In genomic region chr5:82594097-82594496, GRCh38 we compare ENCODE assay signal across 27 cellular contexts.
A peak's percentile ranks its signal among the peaks of the same experiment; 100 is the strongest.
DNase-seq lines count a peak whose midpoint lies in the region; ATAC-seq and TF ChIP-seq lines count a peak whose summit lies in the region.
"Had no signal": no experiment of that assay in that cellular context is flagged by ENCODE, and none has a peak within 500 bp of the region (broad histone marks: within the 10 kb centered on the region; RNA-seq: fewer than 3 reads in every experiment).

No MANE protein-coding gene starts in this region.

- H3K27me3 ChIP-seq in GM23248 (replicated peaks; ENCODE audit: insufficient read depth) (peaks cover 2% of the 10 kb centered on the region; the same call in 1 of the 2 replicates), fibroblast of lung (ENCODE audit: control insufficient read depth, insufficient read depth, low read length) (no peaks in the 10 kb centered on the region), liver (ENCODE audit: control insufficient read depth in 4 of 4, insufficient read depth in 4 of 4, low read length in 3 of 4) (no peaks in the 10 kb centered on the region)
- H3K27me3 ChIP-seq: body of pancreas, spleen had no signal

- POLR2A ChIA-PET in activated CD8-positive, alpha-beta T cell treated with anti-CD3 and anti-CD28 coated beads, Interleukin-2, amount 10 ng/mL, durations not matched to agents 7 days and 5 days (lab: Charles Lee), result no interaction called here

- peak; percentile 34 for TF ChIP-seq RAD21 in liver (IDR thresholded peaks at IDR 0.05)

- 39 to 50% methylated on average over 1 of the region's 1 CpG for WGBS in GM23248 (ENCODE audit: low coverage in 1 of 2, low lambda C conversion rate in 2 of 2, missing lambda C conversion rate in 2 of 2), 2 experiments
- 26% methylated on average over 1 of the region's 1 CpG for WGBS in liver

- in situ Hi-C loops in GM23248 (cut with MboI) (no loop called here), GM13977 (cut with MboI; ENCODE audit: low pct_unique_long_range_greater_than_20kb, low sequenced_read_pairs, unreplicated experiment) (no loop called here)

- ATAC-seq in HG03342 (IDR thresholded peaks at IDR 0.05; ENCODE audit: unreplicated experiment), result no peak
- no peak for ATAC-seq in activated CD8-positive, alpha-beta T cell treated with anti-CD3 and anti-CD28 coated beads, Interleukin-2, amount 10 ng/mL, durations not matched to agents 7 days and 5 days
- ATAC-seq: body of pancreas; GM23338; natural killer cell; SK-N-SH treated with all-trans-retinoic acid at 6 μM for 48 hours; stimulated activated naive CD8-positive, alpha-beta T cell treated with anti-CD3 and anti-CD28 coated beads, Interleukin-15, amount 100 ng/mL, for 72 hours had no signal

- DNase-seq in GM23248 (peak; percentile 32), amniotic epithelial cell (ENCODE audit: low read depth) (peak; percentile 44), fibroblast of lung (ENCODE audit: low read depth in 2 of 2) (peak; percentile 17 to 67), GM13977 (ENCODE audit: low spot score) (no peak), NCI-H2227 (lab: John Stamatoyannopoulos, UW; ENCODE audit: unreplicated experiment) (no peak)
- DNase-seq in activated CD8-positive, alpha-beta T cell treated with anti-CD3 and anti-CD28 coated beads, Interleukin-2, amount 10 ng/mL, durations not matched to agents 7 days and 5 days, result no peak
- DNase-seq: activated CD4-positive, alpha-beta T cell treated with anti-CD3 and anti-CD28 coated beads, Interleukin-2, amount 50 U/mL, for 4 hours; activated gamma-delta T cell treated with Interleukin-2 at 50 U/mL for 16 hours; activated T-cell treated with anti-CD3 and anti-CD28 coated beads, Interleukin-2, amount 50 U/mL, for 48 hours; body of pancreas; DMS79 treated with DMSO at 0.1 percent for 48 hours; GDM1; natural killer cell; NCI-H1092 treated with DMSO at 0.1 percent for 48 hours; NCI-H187; NCI-H2171; NCI-H524 treated with DMSO at 0.1 percent for 48 hours; retina; spleen; stimulated activated naive CD8-positive, alpha-beta T cell treated with anti-CD3 and anti-CD28 coated beads, Interleukin-15, amount 100 ng/mL, for 72 hours had no signal

- H2AFZ ChIP-seq in GM23248, result no peak overlapping the region
- no peak overlapping the region for H2AFZ ChIP-seq in fibroblast of lung (ENCODE audit: low read length)
- H2AFZ ChIP-seq: GM23338 had no signal

- H3K4me1 ChIP-seq in GM23248 (ENCODE audit: insufficient read depth), result no peaks in the 10 kb centered on the region; the same call in 1 of the 2 replicates
- H3K4me1 ChIP-seq in fibroblast of lung (ENCODE audit: control insufficient read depth, extremely low read depth, insufficient read depth, low read length), result no peaks in the 10 kb centered on the region
- peaks cover 0 to 12% (median 9%) of the 10 kb centered on the region in 4 donors for H3K4me1 ChIP-seq in liver (ENCODE audit: control insufficient read depth in 4 of 4, insufficient read depth in 4 of 4, low read length in 3 of 4)
- H3K4me1 ChIP-seq: spleen had no signal

- H3K4me3 Mint-ChIP-seq in activated CD8-positive, alpha-beta T cell treated with anti-CD3 and anti-CD28 coated beads, Interleukin-2, amount 10 ng/mL, durations not matched to agents 7 days and 5 days, result no peak overlapping the region
- H3K4me3 Mint-ChIP-seq: CD14-positive monocyte; GM23338; natural killer cell; stimulated activated naive CD8-positive, alpha-beta T cell treated with anti-CD3 and anti-CD28 coated beads, Interleukin-15, amount 100 ng/mL, for 72 hours; T-helper 1 cell treated with Interleukin-12 subunit alpha and Interleukin-12 subunit beta and Interleukin-4 antibody, amounts not matched to agents 30 μg/mL and 1 μg/mL, for 36 hours had no signal

- H3K27ac Mint-ChIP-seq in activated CD8-positive, alpha-beta T cell treated with anti-CD3 and anti-CD28 coated beads, Interleukin-2, amount 10 ng/mL, durations not matched to agents 7 days and 5 days, result no peak overlapping the region
- H3K27ac Mint-ChIP-seq: CD14-positive monocyte; GM23338; natural killer cell; stimulated activated naive CD8-positive, alpha-beta T cell treated with anti-CD3 and anti-CD28 coated beads, Interleukin-15, amount 100 ng/mL, for 72 hours; T-helper 1 cell treated with Interleukin-12 subunit alpha and Interleukin-12 subunit beta and Interleukin-4 antibody, amounts not matched to agents 30 μg/mL and 1 μg/mL, for 36 hours had no signal

- H3K36me3 Mint-ChIP-seq in activated CD8-positive, alpha-beta T cell treated with anti-CD3 and anti-CD28 coated beads, Interleukin-2, amount 10 ng/mL, durations not matched to agents 7 days and 5 days (ENCODE audit: low read depth), result no peaks in the 10 kb centered on the region
- H3K36me3 Mint-ChIP-seq: CD14-positive monocyte, natural killer cell had no signal

- H3K4me1 Mint-ChIP-seq in activated CD8-positive, alpha-beta T cell treated with anti-CD3 and anti-CD28 coated beads, Interleukin-2, amount 10 ng/mL, durations not matched to agents 7 days and 5 days (ENCODE audit: low read depth), result no peaks in the 10 kb centered on the region
- H3K4me1 Mint-ChIP-seq: CD14-positive monocyte; natural killer cell; stimulated activated naive CD8-positive, alpha-beta T cell treated with anti-CD3 and anti-CD28 coated beads, Interleukin-15, amount 100 ng/mL, for 72 hours had no signal

- no peak for TF ChIP-seq CTCF in fibroblast of lung (conservative IDR thresholded peaks at IDR 0.05 in 1 of 2, IDR thresholded peaks at IDR 0.05 in 1 of 2; ENCODE audit: low read depth in 1 of 2, low read length in 2 of 2)
- TF ChIP-seq CTCF in liver (IDR thresholded peaks at IDR 0.05; ENCODE audit: low read depth, low read length, missing input control), result no peak
- TF ChIP-seq CTCF in GM13977 (IDR thresholded peaks at IDR 0.05; ENCODE audit: extremely low read depth, insufficient read depth, missing control alignments), result no peak

- H3K4me3 ChIP-seq in GM23248, result no peak overlapping the region
- no peak overlapping the region for H3K4me3 ChIP-seq in fibroblast of lung (replicated peaks in 1 of 4; ENCODE audit: control extremely low read depth in 1 of 4, insufficient read depth in 1 of 4, low read depth in 3 of 4, low read length in 4 of 4)
- H3K4me3 ChIP-seq in liver (ENCODE audit: low read depth in 1 of 3, low read length in 3 of 3), result no peak overlapping the region
- H3K4me3 ChIP-seq: body of pancreas, GM23338, spleen, thoracic aorta had no signal

- H3K36me3 ChIP-seq in GM23248 (ENCODE audit: low read depth), result no peaks in the 10 kb centered on the region
- no peaks in the 10 kb centered on the region for H3K36me3 ChIP-seq in fibroblast of lung (ENCODE audit: control insufficient read depth, insufficient read depth, low read length)
- H3K36me3 ChIP-seq in liver (ENCODE audit: control insufficient read depth in 4 of 4, insufficient read depth in 3 of 4, low read depth in 1 of 4, low read length in 3 of 4), result no peaks in the 10 kb centered on the region
- H3K36me3 ChIP-seq: spleen, thoracic aorta had no signal

- H3K9me3 ChIP-seq in GM23248 (ENCODE audit: low read depth) (no peaks in the 10 kb centered on the region), fibroblast of lung (ENCODE audit: control insufficient read depth, insufficient read depth, low read depth, low read length) (no peaks in the 10 kb centered on the region), liver (ENCODE audit: control insufficient read depth in 4 of 4, low read length in 3 of 4) (no peaks in the 10 kb centered on the region)
- H3K9me3 ChIP-seq: body of pancreas, thoracic aorta had no signal

- no peaks in the 10 kb centered on the region for H3K9me2 ChIP-seq in GM23248 (ENCODE audit: insufficient read depth)

- H3K27ac ChIP-seq in GM23248 (no peak overlapping the region), fibroblast of lung (ENCODE audit: insufficient read depth, low read length) (no peak overlapping the region), liver (ENCODE audit: low read depth in 1 of 2, low read length in 2 of 2) (no peak overlapping the region)
- H3K27ac ChIP-seq: body of pancreas, spleen had no signal

- CTCF ChIA-PET in activated CD8-positive, alpha-beta T cell treated with anti-CD3 and anti-CD28 coated beads, Interleukin-2, amount 10 ng/mL, durations not matched to agents 7 days and 5 days (lab: Charles Lee), result no interaction called here

- H4K20me1 ChIP-seq in GM23248 (ENCODE audit: insufficient read depth) (no peaks in the 10 kb centered on the region), fibroblast of lung (ENCODE audit: control insufficient read depth, extremely low read depth, insufficient read depth, low read length) (no peaks in the 10 kb centered on the region)

- no peaks in the 10 kb centered on the region for H3K79me2 ChIP-seq in GM23248 (ENCODE audit: insufficient read depth)
- H3K79me2 ChIP-seq in fibroblast of lung (ENCODE audit: control insufficient read depth, insufficient read depth, low read length), result no peaks in the 10 kb centered on the region

- H3K4me2 ChIP-seq in GM23248 (ENCODE audit: unreplicated experiment) (no peak overlapping the region), fibroblast of lung (ENCODE audit: extremely low read depth, insufficient read depth, low read length) (no peak overlapping the region)
- H3K4me2 ChIP-seq: GM23338 had no signal

- H3K9me3 Mint-ChIP-seq in activated CD8-positive, alpha-beta T cell treated with anti-CD3 and anti-CD28 coated beads, Interleukin-2, amount 10 ng/mL, durations not matched to agents 7 days and 5 days (ENCODE audit: insufficient read depth), result peaks cover 8% of the 10 kb centered on the region
- H3K9me3 Mint-ChIP-seq: natural killer cell had no signal

- peaks cover 13% of the 10 kb centered on the region for H3K27me3 Mint-ChIP-seq in activated CD8-positive, alpha-beta T cell treated with anti-CD3 and anti-CD28 coated beads, Interleukin-2, amount 10 ng/mL, durations not matched to agents 7 days and 5 days (ENCODE audit: low read depth)

- H3F3A ChIP-seq in GM23248 (ENCODE audit: insufficient read depth), result no peaks in the 10 kb centered on the region

- H3K9ac ChIP-seq in GM23248 (no peak overlapping the region), fibroblast of lung (ENCODE audit: insufficient read depth, low read length) (no peak overlapping the region), liver (ENCODE audit: low read depth in 1 of 2, low read length in 2 of 2) (no peak overlapping the region)

TF ChIP-seq in liver, 16 proteins besides CTCF, POLR2A, EP300 and RAD21 (continues in another document):
- peak in 1 of 2 donors; percentile 63 for TF ChIP-seq RXRA (IDR thresholded peaks at IDR 0.05)
- TF ChIP-seq FOXA2 (IDR thresholded peaks at IDR 0.05), result no peak

Comparison
In these comparisons a context has a peak if more than half of its experiments do, and no peak if none do; other contexts are left out.
1. DNase-seq: peak in GM23248 (single experiment), amniotic epithelial cell (single experiment) and fibroblast of lung (2 of 2); none in activated CD8-positive, alpha-beta T cell treated with anti-CD3 and anti-CD28 coated beads, Interleukin-2, amount 10 ng/mL, durations not matched to agents 7 days and 5 days (single experiment), GM13977 (single experiment) and NCI-H2227 (single experiment).